30 cellular contexts compared by ENCODE assay signal in the genomic region with DNA sequence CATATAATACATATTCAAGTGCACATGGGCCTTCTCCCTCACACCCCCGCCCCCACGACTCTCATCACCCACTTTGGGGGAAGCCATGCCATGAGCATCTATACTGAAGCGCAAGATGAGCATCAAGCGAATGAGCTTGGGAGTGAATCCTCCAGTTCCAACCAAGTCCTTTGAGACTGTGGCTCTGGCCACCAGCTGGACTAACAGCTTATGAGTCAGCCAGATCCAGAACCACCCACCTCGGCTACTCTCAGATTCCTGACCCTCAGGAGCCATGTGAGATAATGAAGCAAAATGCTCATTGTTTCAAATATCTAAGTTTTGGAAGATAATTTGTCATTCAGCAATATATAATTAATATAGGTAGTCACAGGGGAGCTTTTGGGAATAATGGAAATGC. TPM values are rescaled to one million over a fixed set of nuclear protein-coding genes. Genes with fewer than 3 reads are reported as not detected.
"Had no signal": no experiment of that assay in that cellular context is flagged by ENCODE, and none has a peak within 500 bp of the region (broad histone marks: within the 10 kb centered on the region; RNA-seq: fewer than 3 reads in every experiment).

No MANE protein-coding gene starts in this region.

- H2AFZ ChIP-seq: hepatocyte, neural progenitor cell had no signal

- H3K4me1 ChIP-seq: breast epithelium, esophagus squamous epithelium, gastrocnemius medialis, neural progenitor cell, upper lobe of right lung had no signal

- H3K4me3 ChIP-seq: breast epithelium, esophagus squamous epithelium, gastrocnemius medialis, hepatocyte, neural progenitor cell, upper lobe of right lung had no signal

- H3K27me3 ChIP-seq: breast epithelium, gastrocnemius medialis, hepatocyte, neural progenitor cell, upper lobe of right lung had no signal

- H3K9me3 Mint-ChIP-seq: activated CD4-positive, alpha-beta memory T cell treated with anti-CD3 and anti-CD28 coated beads for 36 hours; mesothelial cell of epicardium; neural progenitor cell; T-helper 1 cell treated with Interleukin-12 subunit alpha and Interleukin-12 subunit beta and Interleukin-4 antibody, amounts not matched to agents 30 μg/mL and 1 μg/mL, for 36 hours had no signal

- H3K4me2 ChIP-seq: hepatocyte, neural progenitor cell had no signal

- H3K9me3 ChIP-seq: breast epithelium, esophagus squamous epithelium, gastrocnemius medialis, upper lobe of right lung had no signal

- H3K27ac ChIP-seq: breast epithelium, epithelial cell of prostate, esophagus squamous epithelium, gastrocnemius medialis, hepatocyte, neural progenitor cell, upper lobe of right lung, VCaP had no signal

- DNase-seq: activated CD4-positive, alpha-beta memory T cell treated with anti-CD3 and anti-CD28 coated beads for 36 hours; activated CD4-positive, alpha-beta T cell treated with anti-CD3 and anti-CD28 coated beads for 48 hours; activated CD8-positive, alpha-beta memory T cell treated with anti-CD3 and anti-CD28 coated beads, Interleukin-2, amount 50 U/mL, for 4 hours; activated gamma-delta T cell; activated naive CD4-positive, alpha-beta T cell treated with anti-CD3 and anti-CD28 coated beads, Interleukin-2, amount 50 U/mL, for 16 hours; activated T-cell treated with anti-CD3 and anti-CD28 coated beads, Interleukin-2, amount 50 U/mL, for 1 hour; amygdala; central memory CD4-positive, alpha-beta T cell; dermis blood vessel endothelial cell; effector CD4-positive, alpha-beta T cell; esophagus squamous epithelium; gastrocnemius medialis; kidney; left colon; naive thymus-derived CD4-positive, alpha-beta T cell; posterior cingulate gyrus; right cardiac atrium; stimulated activated CD4-positive, alpha-beta T cell treated with anti-CD3 and anti-CD28 coated beads, Interleukin-2, amount 100 ng/mL, for 48 hours; stimulated activated naive CD8-positive, alpha-beta T cell treated with anti-CD3 and anti-CD28 coated beads, Interleukin-15, amount 100 ng/mL, for 72 hours; substantia nigra; SW 1271; T-helper 9 cell; upper lobe of right lung had no signal

- H3K4me1 Mint-ChIP-seq: neural progenitor cell had no signal

- H3K4me3 Mint-ChIP-seq: activated CD4-positive, alpha-beta memory T cell treated with anti-CD3 and anti-CD28 coated beads for 36 hours; mesothelial cell of epicardium; naive thymus-derived CD4-positive, alpha-beta T cell; neural progenitor cell; stimulated activated naive CD8-positive, alpha-beta T cell treated with anti-CD3 and anti-CD28 coated beads, Interleukin-15, amount 100 ng/mL, for 72 hours; T-helper 1 cell treated with Interleukin-12 subunit alpha and Interleukin-12 subunit beta and Interleukin-4 antibody, amounts not matched to agents 30 μg/mL and 1 μg/mL, for 36 hours had no signal

- H3K36me3 Mint-ChIP-seq: activated CD4-positive, alpha-beta memory T cell treated with anti-CD3 and anti-CD28 coated beads for 36 hours; mesothelial cell of epicardium; neural progenitor cell had no signal

- H3K79me2 ChIP-seq: hepatocyte had no signal

- H3K36me3 ChIP-seq: breast epithelium, esophagus squamous epithelium, gastrocnemius medialis, neural progenitor cell, upper lobe of right lung had no signal

- H3K27ac Mint-ChIP-seq: activated CD4-positive, alpha-beta memory T cell treated with anti-CD3 and anti-CD28 coated beads for 36 hours; mesothelial cell of epicardium; naive thymus-derived CD4-positive, alpha-beta T cell; neural progenitor cell; stimulated activated naive CD8-positive, alpha-beta T cell treated with anti-CD3 and anti-CD28 coated beads, Interleukin-15, amount 100 ng/mL, for 72 hours; T-helper 1 cell treated with Interleukin-12 subunit alpha and Interleukin-12 subunit beta and Interleukin-4 antibody, amounts not matched to agents 30 μg/mL and 1 μg/mL, for 36 hours had no signal

- H3K9ac ChIP-seq: neural progenitor cell had no signal

- ATAC-seq: gastrocnemius medialis; left colon; naive thymus-derived CD4-positive, alpha-beta T cell; right cardiac atrium; stimulated activated naive CD8-positive, alpha-beta T cell treated with anti-CD3 and anti-CD28 coated beads, Interleukin-15, amount 100 ng/mL, for 72 hours; upper lobe of right lung had no signal

RNA-seq across cellular contexts. Expression of a gene that starts 22.2 kb away (rescaled TPM):
- polyA plus RNA-seq: naive thymus-derived CD4-positive, alpha-beta T cell had no signal
